Comparison of ENCODE assay signal across 19 cellular contexts in the genomic region with DNA sequence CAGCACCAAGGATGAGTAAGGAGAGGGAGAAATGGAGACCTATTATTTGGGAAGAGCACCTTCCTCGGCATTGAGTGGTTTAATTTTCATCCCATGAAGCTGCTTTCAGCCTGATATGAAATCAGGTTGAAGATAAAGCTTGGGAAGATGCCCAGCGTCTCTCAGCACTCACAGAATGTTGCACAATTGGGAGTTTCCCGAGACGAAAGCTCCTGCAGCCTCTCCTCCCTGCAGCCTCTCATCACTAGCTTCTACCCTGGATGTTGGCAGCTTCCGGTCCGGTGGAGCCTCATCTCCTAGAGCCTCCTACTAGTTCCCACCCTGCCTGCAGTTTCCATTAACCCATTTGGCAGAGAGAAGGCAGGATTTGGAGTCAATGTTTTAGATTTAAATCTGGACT. TPM values are rescaled to one million over a fixed set of nuclear protein-coding genes. Genes with fewer than 3 reads are reported as not detected.
DNase-seq lines count a peak whose midpoint lies in the region; ATAC-seq, FAIRE-seq and TF ChIP-seq lines count a peak whose summit lies in the region.
"Had no signal": no experiment of that assay in that cellular context is flagged by ENCODE, and none has a peak within 500 bp of the region (broad histone marks: within the 10 kb centered on the region; RNA-seq: fewer than 3 reads in every experiment).

No MANE protein-coding gene starts in this region.

- H3K79me2 ChIP-seq in GM23248 (ENCODE audit: insufficient read depth) = no peaks in the 10 kb centered on the region
- H3K79me2 ChIP-seq in SK-N-SH (ENCODE audit: insufficient read depth) = no peaks in the 10 kb centered on the region

- H3K36me3 ChIP-seq in GM23248 (ENCODE audit: low read depth) (no peaks in the 10 kb centered on the region), SK-N-SH (replicated peaks in 1 of 2; ENCODE audit: control insufficient read depth in 1 of 2, insufficient read depth in 2 of 2, low read length in 1 of 2) (no peaks in the 10 kb centered on the region)

- H3F3A ChIP-seq in GM23248 (ENCODE audit: insufficient read depth) (peaks cover 15% of the 10 kb centered on the region; the same call in 1 of the 2 replicates), SK-N-SH (replicated peaks; ENCODE audit: insufficient read depth) (no peaks in the 10 kb centered on the region)

- WGBS in A549 (ENCODE audit: missing lambda C conversion rate) = 14% methylated on average over 6 of the region's 6 CpGs
- 19 to 27% methylated on average over 6 of the region's 6 CpGs for WGBS in GM23248 (ENCODE audit: low coverage in 1 of 2, low lambda C conversion rate in 2 of 2, missing lambda C conversion rate in 2 of 2), 2 experiments
- 86% methylated on average over 1 of the region's 6 CpGs for WGBS in SK-N-SH (ENCODE audit: low lambda C conversion rate)

- H3K9me2 ChIP-seq in GM23248 (ENCODE audit: insufficient read depth) (no peaks in the 10 kb centered on the region), SK-N-SH (no peaks in the 10 kb centered on the region)

- TF ChIP-seq CTCF in A549 (IDR thresholded peaks at IDR 0.05) (no peak), VCaP (conservative IDR thresholded peaks at IDR 0.05) (no peak), fibroblast of villous mesenchyme (IDR thresholded peaks at IDR 0.05; ENCODE audit: insufficient read depth, low read depth, low read length) (no peak), SK-N-SH (IDR thresholded peaks at IDR 0.05) (no peak), GM10266 (IDR thresholded peaks at IDR 0.05; ENCODE audit: control insufficient read depth, insufficient read depth, low read depth, missing control alignments) (no peak)

- no peaks in the 10 kb centered on the region for H3K9me3 ChIP-seq in A549
- no peaks in the 10 kb centered on the region for H3K9me3 ChIP-seq in GM23248 (ENCODE audit: low read depth)
- H3K9me3 ChIP-seq in SK-N-SH = no peaks in the 10 kb centered on the region

- ATAC-seq in A549 (peak; percentile 31 to 38; a peak in 4 of 6 replicates), HG03354 (IDR thresholded peaks at IDR 0.05; ENCODE audit: poor library complexity, severe bottlenecking, unreplicated experiment) (no peak)

- no peak for FAIRE-seq in A549 (lab: Jason Lieb, UNC)
- FAIRE-seq: A204.1, GM19239 had no signal

- no peak overlapping the region for H3K27ac ChIP-seq in A549
- H3K27ac ChIP-seq in GM23248 = no peak overlapping the region
- H3K27ac ChIP-seq in VCaP = peak overlapping the region; percentile 41; the same call in 1 of the 2 replicates
- no peak overlapping the region for H3K27ac ChIP-seq in SK-N-SH (ENCODE audit: low read depth in 2 of 2, low read length in 1 of 2)

- POLR2A ChIA-PET in A549 (lab: Yijun Ruan, JAX) = no interaction called here
- POLR2A ChIA-PET in SK-N-SH (lab: Yijun Ruan, JAX) = no interaction called here

- H3K4me1 ChIP-seq in A549 (no peaks in the 10 kb centered on the region), GM23248 (ENCODE audit: insufficient read depth) (no peaks in the 10 kb centered on the region), SK-N-SH (ENCODE audit: control insufficient read depth in 1 of 2, insufficient read depth in 2 of 2, low read depth in 1 of 2, low read length in 1 of 2) (peaks cover 0 to 2% of the 10 kb centered on the region in 2 experiments; a peak in 1 of 4 replicates)

- H3K9ac ChIP-seq in GM23248 (no peak overlapping the region), SK-N-SH (no peak overlapping the region)

- H3K27me3 ChIP-seq in GM23248 (replicated peaks; ENCODE audit: insufficient read depth) (peaks cover 13% of the 10 kb centered on the region; the same call in 1 of the 2 replicates), SK-N-SH (ENCODE audit: insufficient read depth) (no peaks in the 10 kb centered on the region)

- H4K20me1 ChIP-seq in GM23248 (ENCODE audit: insufficient read depth) = no peaks in the 10 kb centered on the region
- no peaks in the 10 kb centered on the region for H4K20me1 ChIP-seq in SK-N-SH (ENCODE audit: insufficient read depth)

- DNase-seq in A549 (ENCODE audit: low read depth in 1 of 2, low spot score in 1 of 2) (no peak), GM23248 (peak; percentile 48), fibroblast of villous mesenchyme (ENCODE audit: low read depth) (peak; percentile 23), SK-N-SH (no peak), GM10266 (ENCODE audit: extremely low spot score) (no peak), cerebellum (ENCODE audit: low spot score) (no peak)
- DNase-seq: AML-193, DMS 273 treated with DMSO at 0.1 percent for 48 hours, H7, KG1, NCI-H1092 treated with DMSO at 0.1 percent for 48 hours, NCI-H1694, NCI-H69, RPMI8226, SIG-M5 had no signal

- H3K4me2 ChIP-seq in A549 = 0 out of 3 replicates have a peak overlapping the region, but pooled peaks have one; percentile 4
- no peak overlapping the region for H3K4me2 ChIP-seq in GM23248 (ENCODE audit: unreplicated experiment)
- no peak overlapping the region for H3K4me2 ChIP-seq in SK-N-SH

- no peak overlapping the region for H2AFZ ChIP-seq in GM23248
- no peak overlapping the region for H2AFZ ChIP-seq in SK-N-SH (ENCODE audit: low read depth)

- TF ChIP-seq POLR2A in A549 (IDR thresholded peaks at IDR 0.05; ENCODE audit: low read length) = no peak

- CTCF ChIA-PET in A549 (lab: Yijun Ruan, JAX) (interaction anchor here (0.9 to 1.7 kb wide), 7 partner anchors 8 to 1573 kb away, joined by 3 to 4 read pairs (median 4); no protein-coding TSS in a partner anchor), SK-N-SH (lab: Yijun Ruan, JAX) (interaction anchor here (0.7 to 2.2 kb wide), 6 partner anchors 13 to 199 kb away, joined by 3 to 5 read pairs (median 4); no protein-coding TSS in a partner anchor)

- TF ChIP-seq EP300 in A549 (IDR thresholded peaks at IDR 0.05) = no peak
- TF ChIP-seq EP300 in SK-N-SH (IDR thresholded peaks at IDR 0.05; ENCODE audit: borderline replicate concordance in 1 of 2, low read depth in 1 of 2, low read length in 1 of 2) = no peak

- H3K4me3 ChIP-seq in A549 (no peak overlapping the region), GM23248 (no peak overlapping the region), fibroblast of villous mesenchyme (ENCODE audit: low read depth, low read length) (no peak overlapping the region), SK-N-SH (ENCODE audit: low read depth in 2 of 2, low read length in 1 of 2) (no peak overlapping the region)

- no peak for TF ChIP-seq RAD21 in A549 (conservative IDR thresholded peaks at IDR 0.05 in 1 of 2, IDR thresholded peaks at IDR 0.05 in 1 of 2)
- TF ChIP-seq RAD21 in SK-N-SH (IDR thresholded peaks at IDR 0.05; ENCODE audit: low read length) = no peak

- in situ Hi-C loops in GM23248 (cut with MboI) = loop anchor here (25.0 kb wide), 1 partner anchor 1559 kb away; no protein-coding TSS in a partner anchor

TF ChIP-seq in A549, 52 proteins besides CTCF, POLR2A, EP300 and RAD21:
- TF ChIP-seq POLR2AphosphoS2 (conservative IDR thresholded peaks at IDR 0.05; ENCODE audit: low read length) = no peak
- peak in 1 of 2 experiments; percentile 36; a peak in 2 of 4 replicates for TF ChIP-seq CEBPB (IDR thresholded peaks at IDR 0.05)

TF ChIP-seq in SK-N-SH, 30 proteins besides CTCF, POLR2A, EP300 and RAD21:
- TF ChIP-seq JUND (IDR thresholded peaks at IDR 0.05) (no peak), SMC3 (IDR thresholded peaks at IDR 0.05; ENCODE audit: low read depth, low read length) (no peak), FOXJ3 (CRISPR knock-in tag; IDR thresholded peaks at IDR 0.05) (no peak), RXRA (IDR thresholded peaks at IDR 0.05; ENCODE audit: borderline replicate concordance, low read depth) (no peak), GATA2 (CRISPR knock-in tag; IDR thresholded peaks at IDR 0.05) (no peak), GABPA (IDR thresholded peaks at IDR 0.05; ENCODE audit: low read depth) (no peak), ELF1 (IDR thresholded peaks at IDR 0.05) (no peak), RCOR1 (IDR thresholded peaks at IDR 0.05; ENCODE audit: low read length) (no peak), MXI1 (IDR thresholded peaks at IDR 0.05; ENCODE audit: low read depth, low read length) (no peak), POLR2AphosphoS5 (IDR thresholded peaks at IDR 0.05; ENCODE audit: low read depth, low read length) (no peak), TAF1 (IDR thresholded peaks at IDR 0.05; ENCODE audit: borderline replicate concordance, low read depth, low read length) (no peak), FOSL2 (IDR thresholded peaks at IDR 0.05; ENCODE audit: borderline replicate concordance, low read depth) (no peak)
- TF ChIP-seq, protein P1, sequence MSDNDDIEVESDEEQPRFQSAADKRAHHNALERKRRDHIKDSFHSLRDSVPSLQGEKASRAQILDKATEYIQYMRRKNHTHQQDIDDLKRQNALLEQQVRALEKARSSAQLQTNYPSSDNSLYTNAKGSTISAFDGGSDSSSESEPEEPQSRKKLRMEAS (IDR thresholded peaks at IDR 0.05; ENCODE audit: low read depth) = no peak
- TF ChIP-seq, protein P2, sequence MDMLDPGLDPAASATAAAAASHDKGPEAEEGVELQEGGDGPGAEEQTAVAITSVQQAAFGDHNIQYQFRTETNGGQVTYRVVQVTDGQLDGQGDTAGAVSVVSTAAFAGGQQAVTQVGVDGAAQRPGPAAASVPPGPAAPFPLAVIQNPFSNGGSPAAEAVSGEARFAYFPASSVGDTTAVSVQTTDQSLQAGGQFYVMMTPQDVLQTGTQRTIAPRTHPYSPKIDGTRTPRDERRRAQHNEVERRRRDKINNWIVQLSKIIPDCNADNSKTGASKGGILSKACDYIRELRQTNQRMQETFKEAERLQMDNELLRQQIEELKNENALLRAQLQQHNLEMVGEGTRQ (IDR thresholded peaks at IDR 0.05; ENCODE audit: borderline replicate concordance, low read depth, low read length) = no peak

RNA-seq across cellular contexts. Expression of a gene that starts 40.3 kb away (rescaled TPM):
- polyA plus RNA-seq in A549 (2011; rRNA removed) (39.4 and 40.9 TPM in 2 replicates), A549 (2017; fragmentation: RNase III; extraction: RNeasy Plus Mini Kit Qiagen cat#74134 plus additional on column Dnase treatment) (15.2 to 16.8 TPM (median 16.3 TPM) in 3 replicates), GM23248 (2016; fragmentation: Nextera tagmentation; extraction: Ambion mirVana) (16.6 and 17.3 TPM in 2 replicates), SK-N-SH (2012; rRNA removed) (25.2 and 37.4 TPM in 2 replicates)
- polyA plus RNA-seq in A549 (2012; cell fraction: cytosol; rRNA removed) = 9.2 and 11.9 TPM in 2 replicates
- 10.8 and 12.4 TPM in 2 replicates for polyA plus RNA-seq in A549 (2012; cell fraction: nucleus; rRNA removed)
- 40.9 and 43.8 TPM in 2 replicates for polyA minus RNA-seq in A549 (2011; rRNA and poly(A)+ RNA removed)
- 24.3 and 29.2 TPM in 2 replicates for total RNA-seq in GM23248 (2014; rRNA removed; shearing (Covaris generic))
- total RNA-seq in fibroblast of villous mesenchyme (47.0 and 47.1 TPM in 2 replicates), cerebellum (12.1 TPM)
- polyA plus RNA-seq in SK-N-SH (2012; cell fraction: cytosol; rRNA removed) = 34.3 and 35.8 TPM in 2 replicates
- 13.9 and 24.5 TPM in 2 replicates for polyA plus RNA-seq in SK-N-SH (2012; cell fraction: nucleus; rRNA removed)

Comparison
In these comparisons a context has a peak if more than half of its experiments do, and no peak if none do; other contexts are left out.
1. DNase-seq: peak in GM23248 (single experiment) and fibroblast of villous mesenchyme (single experiment); none in A549 (0 of 2), SK-N-SH (single experiment), GM10266 (single experiment) and cerebellum (single experiment).